Comparison of ENCODE assay signal across 8 cellular contexts in the genomic region with DNA sequence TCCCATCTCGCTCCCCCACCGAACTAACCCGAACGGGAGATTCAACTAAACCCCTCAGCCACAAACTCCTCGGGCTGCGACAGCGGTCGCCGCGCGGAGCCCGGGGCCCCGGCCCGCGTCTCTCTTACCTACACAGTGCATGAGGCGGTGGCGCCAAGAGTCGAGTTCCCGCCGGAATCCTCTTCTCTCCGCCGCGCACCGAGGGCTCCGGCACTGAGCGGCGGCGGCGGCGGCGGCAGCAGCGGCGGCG. TPM values are rescaled to one million over a fixed set of nuclear protein-coding genes. Genes with fewer than 3 reads are reported as not detected.
DNase-seq lines count a peak whose midpoint lies in the region; ATAC-seq and TF ChIP-seq lines count a peak whose summit lies in the region.

No MANE protein-coding gene starts in this region.

- 0% methylated on average over 10 to 16 of the region's 34 CpGs for whole genome bisulfite sequencing in thyroid gland, 2 donors

- H3K36me3 ChIP-seq in thyroid gland, result no peaks in the 10 kb centered on the region

- no peaks in the 10 kb centered on the region for H3K27me3 ChIP-seq in thyroid gland

- ATAC-seq in HG03196 (IDR thresholded peaks at IDR 0.05; ENCODE audit: unreplicated experiment) (peak; percentile 4), left colon (peak; percentile 21)

- peak overlapping the region; percentile 91 for H3K4me3 Mint-ChIP-seq in activated CD4-positive, alpha-beta T cell treated with anti-CD3 and anti-CD28 coated beads, Interleukin-2, amount 10 ng/mL, durations not matched to agents 24 days and 14 days

- DNase-seq in activated CD4-positive, alpha-beta T cell treated with anti-CD3 and anti-CD28 coated beads, Interleukin-2, amount 10 ng/mL, durations not matched to agents 24 days and 14 days, result no peak
- DNase-seq in activated CD4-positive, alpha-beta T cell treated with anti-CD3 and anti-CD28 coated beads for 4 hours, result no peak
- DNase-seq in left colon (no peak), thyroid gland (no peak), NCI-H1930 (lab: John Stamatoyannopoulos, UW) (no peak)
- no peak for DNase-seq in effector CD8-positive, alpha-beta T cell (lab: John Stamatoyannopoulos, UW)

- H3K4me1 ChIP-seq in thyroid gland, result peaks cover 0 to 9% of the 10 kb centered on the region in 2 donors

- intact Hi-C loops in activated CD4-positive, alpha-beta T cell treated with anti-CD3 and anti-CD28 coated beads, Interleukin-2, amount 10 ng/mL, durations not matched to agents 24 days and 14 days (cut with micrococcal nuclease), result loop anchor here (1.0 kb wide), 1 partner anchor 444 kb away; a partner anchor contains a TSS
- intact Hi-C loops in left colon (cut with DNase I, micrococcal nuclease), result loop anchor here in 1 of 2 donors (10.0 kb wide), 1 partner anchor 207 kb away; a partner anchor contains a TSS
- intact Hi-C loops in thyroid gland (cut with DNase I), result loop anchor here (10.0 kb wide), 1 partner anchor 217 kb away; no protein-coding TSS in a partner anchor

- peak in 1 of 2 donors; percentile 49 for TF ChIP-seq POLR2A in thyroid gland (IDR thresholded peaks at IDR 0.05)

- H3K27ac ChIP-seq in angular gyrus (ENCODE audit: low read depth, low read length) (peak overlapping the region; percentile 91), thyroid gland (peak overlapping the region; percentile 45 to 91 (median 86))

- peak overlapping the region; percentile 68 to 95 (median 84) for H3K4me3 ChIP-seq in thyroid gland (replicated peaks in 1 of 3)

- no peak for TF ChIP-seq CTCF in thyroid gland (IDR thresholded peaks at IDR 0.05)

- no peaks in the 10 kb centered on the region for H3K9me3 Mint-ChIP-seq in activated CD4-positive, alpha-beta T cell treated with anti-CD3 and anti-CD28 coated beads, Interleukin-2, amount 10 ng/mL, durations not matched to agents 24 days and 14 days

- H3K9me3 ChIP-seq in thyroid gland, result no peaks in the 10 kb centered on the region

- peaks cover 60% of the 10 kb centered on the region for H3K27me3 Mint-ChIP-seq in activated CD4-positive, alpha-beta T cell treated with anti-CD3 and anti-CD28 coated beads, Interleukin-2, amount 10 ng/mL, durations not matched to agents 24 days and 14 days

- peaks cover 3% of the 10 kb centered on the region for H3K36me3 Mint-ChIP-seq in activated CD4-positive, alpha-beta T cell treated with anti-CD3 and anti-CD28 coated beads, Interleukin-2, amount 10 ng/mL, durations not matched to agents 24 days and 14 days (ENCODE audit: low read depth)

- H3K27ac Mint-ChIP-seq in activated CD4-positive, alpha-beta T cell treated with anti-CD3 and anti-CD28 coated beads, Interleukin-2, amount 10 ng/mL, durations not matched to agents 24 days and 14 days, result peak overlapping the region; percentile 88

- H3K4me1 Mint-ChIP-seq in activated CD4-positive, alpha-beta T cell treated with anti-CD3 and anti-CD28 coated beads, Interleukin-2, amount 10 ng/mL, durations not matched to agents 24 days and 14 days, result peaks cover 17% of the 10 kb centered on the region

RNA-seq across cellular contexts. Expression of a gene that starts 0.2 kb away (rescaled TPM):
- 8.7 and 9.3 TPM in 2 replicates for total RNA-seq in activated CD4-positive, alpha-beta T cell treated with anti-CD3 and anti-CD28 coated beads, Interleukin-2, amount 10 ng/mL, durations not matched to agents 24 days and 14 days
- total RNA-seq in left colon (10 to 100 TPM; 19.1 to 19.3 TPM), thyroid gland (10 to 100 TPM; 26.4 to 45.9 (median 33.8) TPM)
